ENCODE assay signal across 15 cellular contexts in genomic region chr11:133619397-133619796, GRCh38.
"Had no signal": no experiment of that assay in that cellular context is flagged by ENCODE, and none has a peak within 500 bp of the region (broad histone marks: within the 10 kb centered on the region; RNA-seq: fewer than 3 reads in every experiment).

No MANE protein-coding gene starts in this region.

- H3K4me1 ChIP-seq: body of pancreas, foreskin keratinocyte, parathyroid adenoma, thyroid gland had no signal

- H3K36me3 ChIP-seq: neutrophil, thyroid gland had no signal

- ATAC-seq: body of pancreas; foreskin keratinocyte; naive thymus-derived CD8-positive, alpha-beta T cell; stimulated activated effector memory CD8-positive, alpha-beta T cell treated with anti-CD3 and anti-CD28 coated beads, Interleukin-12 subunit alpha, Interleukin-12 subunit beta, amount 100 ng/mL, for 72 hours had no signal

- H3K27me3 ChIP-seq: body of pancreas, foreskin keratinocyte, neutrophil, thyroid gland had no signal

- H3K27ac ChIP-seq: body of pancreas, coronary artery, foreskin keratinocyte, neutrophil, parathyroid adenoma, thyroid gland had no signal

- H3K9me3 Mint-ChIP-seq: activated CD4-positive, alpha-beta T cell treated with anti-CD3 and anti-CD28 coated beads, Interleukin-2, amount 10 ng/mL, durations not matched to agents 7 days and 5 days; central memory CD8-positive, alpha-beta T cell; T-helper 1 cell treated with Interleukin-12 subunit alpha and Interleukin-12 subunit beta and Interleukin-4 antibody, amounts not matched to agents 30 μg/mL and 1 μg/mL, for 36 hours had no signal

- H3K27me3 Mint-ChIP-seq: activated CD4-positive, alpha-beta T cell treated with anti-CD3 and anti-CD28 coated beads, Interleukin-2, amount 10 ng/mL, durations not matched to agents 7 days and 5 days; activated naive CD8-positive, alpha-beta T cell treated with anti-CD3 and anti-CD28 coated beads for 36 hours; central memory CD8-positive, alpha-beta T cell had no signal

- H3K4me3 Mint-ChIP-seq: activated CD4-positive, alpha-beta T cell treated with anti-CD3 and anti-CD28 coated beads, Interleukin-2, amount 10 ng/mL, durations not matched to agents 7 days and 5 days; activated naive CD8-positive, alpha-beta T cell treated with anti-CD3 and anti-CD28 coated beads for 36 hours; central memory CD8-positive, alpha-beta T cell; naive thymus-derived CD8-positive, alpha-beta T cell; stimulated activated effector memory CD8-positive, alpha-beta T cell treated with anti-CD3 and anti-CD28 coated beads, Interleukin-12 subunit alpha, Interleukin-12 subunit beta, amount 100 ng/mL, for 72 hours; T-helper 1 cell treated with Interleukin-12 subunit alpha and Interleukin-12 subunit beta and Interleukin-4 antibody, amounts not matched to agents 30 μg/mL and 1 μg/mL, for 36 hours had no signal

- H3K9me3 ChIP-seq: neutrophil, thyroid gland had no signal

- H3K36me3 Mint-ChIP-seq: activated naive CD8-positive, alpha-beta T cell treated with anti-CD3 and anti-CD28 coated beads for 36 hours; naive thymus-derived CD8-positive, alpha-beta T cell; stimulated activated effector memory CD8-positive, alpha-beta T cell treated with anti-CD3 and anti-CD28 coated beads, Interleukin-12 subunit alpha, Interleukin-12 subunit beta, amount 100 ng/mL, for 72 hours had no signal

- DNase-seq: activated CD4-positive, alpha-beta T cell treated with anti-CD3 and anti-CD28 coated beads, Interleukin-2, amount 10 ng/mL, durations not matched to agents 7 days and 5 days; activated CD8-positive, alpha-beta memory T cell treated with anti-CD3 and anti-CD28 coated beads, Interleukin-2, amount 50 U/mL, for 48 hours; activated naive CD8-positive, alpha-beta T cell treated with anti-CD3 and anti-CD28 coated beads for 36 hours; amygdala; body of pancreas; foreskin keratinocyte; glutamatergic neuron; naive thymus-derived CD8-positive, alpha-beta T cell; thyroid gland had no signal

- H3K4me3 ChIP-seq: body of pancreas, coronary artery, thyroid gland had no signal

- H3K4me1 Mint-ChIP-seq: activated CD4-positive, alpha-beta T cell treated with anti-CD3 and anti-CD28 coated beads, Interleukin-2, amount 10 ng/mL, durations not matched to agents 7 days and 5 days; activated naive CD8-positive, alpha-beta T cell treated with anti-CD3 and anti-CD28 coated beads for 36 hours; central memory CD8-positive, alpha-beta T cell; naive thymus-derived CD8-positive, alpha-beta T cell; stimulated activated effector memory CD8-positive, alpha-beta T cell treated with anti-CD3 and anti-CD28 coated beads, Interleukin-12 subunit alpha, Interleukin-12 subunit beta, amount 100 ng/mL, for 72 hours had no signal
